In genomic region chr18:57242285-57242684, GRCh38 we compare ENCODE assay signal across 21 cellular contexts.
DNase-seq lines count a peak whose midpoint lies in the region; TF ChIP-seq lines count a peak whose summit lies in the region.
"Had no signal": no experiment of that assay in that cellular context is flagged by ENCODE, and none has a peak within 500 bp of the region (broad histone marks: within the 10 kb centered on the region; RNA-seq: fewer than 3 reads in every experiment).

No MANE protein-coding gene starts in this region.

- peaks cover 4% of the 10 kb centered on the region for H3K9me3 Mint-ChIP-seq in Calu3 (ENCODE audit: low read depth, unreplicated experiment)
- no peaks in the 10 kb centered on the region for H3K9me3 Mint-ChIP-seq in CD4-positive, alpha-beta memory T cell
- H3K9me3 Mint-ChIP-seq: H9, HFFc6 had no signal

- H3K4me3 Mint-ChIP-seq in Calu3 (ENCODE audit: low read depth, unreplicated experiment) = no peak overlapping the region
- no peak overlapping the region for H3K4me3 Mint-ChIP-seq in CD4-positive, alpha-beta memory T cell
- H3K4me3 Mint-ChIP-seq: CD14-positive monocyte, H9, HFFc6 had no signal

- H3K4me3 ChIP-seq in LNCaP clone FGC (ENCODE audit: low read depth, low read length) = no peak overlapping the region
- H3K4me3 ChIP-seq in CD4-positive, alpha-beta memory T cell (ENCODE audit: low read length in 2 of 2) = no peak overlapping the region
- H3K4me3 ChIP-seq: GM12878 had no signal

- TF ChIP-seq CTCF in Calu3 (IDR thresholded peaks at IDR 0.05; ENCODE audit: unreplicated experiment) = no peak
- TF ChIP-seq CTCF in LNCaP clone FGC (IDR thresholded peaks at IDR 0.05; ENCODE audit: control insufficient read depth, extremely low read depth, insufficient read depth) = no peak

- H3K27me3 ChIP-seq in CD4-positive, alpha-beta memory T cell (ENCODE audit: insufficient read depth, low read length) = no peaks in the 10 kb centered on the region

- CTCF ChIA-PET in Calu3 (lab: Charles Lee) = no interaction called here
- CTCF ChIA-PET in CD4-positive, alpha-beta memory T cell (lab: Charles Lee; ENCODE audit: partially characterized antibody) = no interaction called here

- no peaks in the 10 kb centered on the region for H3K9me3 ChIP-seq in CD4-positive, alpha-beta memory T cell (ENCODE audit: control insufficient read depth in 1 of 2, low read length in 2 of 2)

- H3K27ac ChIP-seq in CD4-positive, alpha-beta memory T cell (ENCODE audit: low read depth, low read length) = no peak overlapping the region
- H3K27ac ChIP-seq: HL-60, RWPE1 had no signal

- H3K4me1 Mint-ChIP-seq in Calu3 (ENCODE audit: low read depth, unreplicated experiment) = peaks cover 28% of the 10 kb centered on the region
- no peaks in the 10 kb centered on the region for H3K4me1 Mint-ChIP-seq in CD4-positive, alpha-beta memory T cell
- H3K4me1 Mint-ChIP-seq: CD14-positive monocyte, H9 had no signal

- POLR2A ChIA-PET in CD4-positive, alpha-beta memory T cell (lab: Charles Lee; ENCODE audit: partially characterized antibody) = no interaction called here

- intact Hi-C loops in Calu3 (cut with micrococcal nuclease; ENCODE audit: unreplicated experiment) = no loop called here
- intact Hi-C loops in CD4-positive, alpha-beta memory T cell (cut with micrococcal nuclease) = no loop called here

- H3K36me3 ChIP-seq in CD4-positive, alpha-beta memory T cell (ENCODE audit: insufficient read depth, low read length) = no peaks in the 10 kb centered on the region

- no peaks in the 10 kb centered on the region for H3K4me1 ChIP-seq in CD4-positive, alpha-beta memory T cell (ENCODE audit: insufficient read depth, low read length)

- H3K27ac Mint-ChIP-seq in Calu3 (ENCODE audit: unreplicated experiment) = peak overlapping the region; percentile 11
- H3K27ac Mint-ChIP-seq in CD4-positive, alpha-beta memory T cell = no peak overlapping the region
- H3K27ac Mint-ChIP-seq: CD14-positive monocyte, H9, HFFc6 had no signal

- no TSS peak for BruUV-seq in Calu3 (replicated peaks; lab: Mats Ljungman, UMichigan)

- H3K27me3 Mint-ChIP-seq in Calu3 (ENCODE audit: unreplicated experiment) = no peaks in the 10 kb centered on the region
- H3K27me3 Mint-ChIP-seq in CD4-positive, alpha-beta memory T cell = peaks cover 0 to 3% of the 10 kb centered on the region in 2 donors

- DNase-seq in Calu3 (no peak), LNCaP clone FGC (ENCODE audit: low read depth) (peak; percentile 69), SK-N-DZ (ENCODE audit: low spot score) (peak; percentile 78), mucosa of gallbladder (ENCODE audit: low spot score) (peak; percentile 80), HPDE6-E6E7 (ENCODE audit: extremely low spot score) (no peak), hippocampal formation (lab: John Stamatoyannopoulos, UW) (no peak)
- no peak for DNase-seq in CD4-positive, alpha-beta memory T cell
- DNase-seq: DMS79; H9; HFFc6; IMR-90; Karpas-422; NCI-H187; NCI-H2227 treated with DMSO at 0.1 percent for 48 hours; NCI-H510A; NK-92 treated with Interleukin-12 subunit alpha and Interleukin-12 subunit beta, amount 100 ng/mL, for 24 hours; SHP77 treated with DMSO at 0.1 percent for 48 hours had no signal

- peaks cover 5% of the 10 kb centered on the region for H3K36me3 Mint-ChIP-seq in Calu3 (ENCODE audit: insufficient read depth, unreplicated experiment)
- no peaks in the 10 kb centered on the region for H3K36me3 Mint-ChIP-seq in CD4-positive, alpha-beta memory T cell
- H3K36me3 Mint-ChIP-seq: CD14-positive monocyte had no signal

Comparison
In these comparisons a context has a peak if more than half of its experiments do, and no peak if none do; other contexts are left out.
1. DNase-seq: peak in LNCaP clone FGC (single experiment), SK-N-DZ (single experiment) and mucosa of gallbladder (single experiment); none in Calu3 (single experiment), HPDE6-E6E7 (single experiment), CD4-positive, alpha-beta memory T cell (0 of 5) and hippocampal formation (0 of 2).